9 cellular contexts compared by ENCODE assay signal in genomic region chr10:117441812-117442443, GRCh38.
DNase-seq lines count a peak whose midpoint lies in the region; ATAC-seq and TF ChIP-seq lines count a peak whose summit lies in the region.
"Had no signal": no experiment of that assay in that cellular context is flagged by ENCODE, and none has a peak within 500 bp of the region (broad histone marks: within the 10 kb centered on the region; RNA-seq: fewer than 3 reads in every experiment).

No MANE protein-coding gene starts in this region.

- peaks cover 10% of the 10 kb centered on the region for H3K9me3 Mint-ChIP-seq in activated CD8-positive, alpha-beta T cell treated with anti-CD3 and anti-CD28 coated beads for 36 hours

- peaks cover 21% of the 10 kb centered on the region for H3K27me3 Mint-ChIP-seq in activated CD8-positive, alpha-beta T cell treated with anti-CD3 and anti-CD28 coated beads for 36 hours

- H3K4me3 ChIP-seq in coronary artery: no peak overlapping the region

- no peak overlapping the region for H3K27ac ChIP-seq in coronary artery
- H3K27ac ChIP-seq: VCaP had no signal

- TF ChIP-seq CTCF in activated CD8-positive, alpha-beta T cell treated with anti-CD3 and anti-CD28 coated beads for 36 hours (IDR thresholded peaks at IDR 0.05): no peak
- TF ChIP-seq CTCF in coronary artery (IDR thresholded peaks at IDR 0.05) (no peak), GM13977 (IDR thresholded peaks at IDR 0.05; ENCODE audit: extremely low read depth, insufficient read depth, missing control alignments) (no peak)

- POLR2A ChIA-PET in activated CD8-positive, alpha-beta T cell treated with anti-CD3 and anti-CD28 coated beads for 36 hours (lab: Charles Lee): no interaction called here

- no peaks in the 10 kb centered on the region for H3K4me1 Mint-ChIP-seq in activated CD8-positive, alpha-beta T cell treated with anti-CD3 and anti-CD28 coated beads for 36 hours (ENCODE audit: low read depth)

- intact Hi-C loops in activated CD8-positive, alpha-beta T cell treated with anti-CD3 and anti-CD28 coated beads for 36 hours (cut with micrococcal nuclease): no loop called here

- DNase-seq in T1000 (lab: John Stamatoyannopoulos, UW): peak; percentile 96
- DNase-seq in renal cortical epithelial cell (ENCODE audit: low read depth): peak; percentile 99
- DNase-seq in stimulated activated CD4-positive, alpha-beta T cell treated with anti-CD3 and anti-CD28 coated beads, Interleukin-15, amount 100 ng/mL, for 24 hours: no peak
- DNase-seq in activated CD8-positive, alpha-beta T cell treated with anti-CD3 and anti-CD28 coated beads for 36 hours: no peak
- no peak for DNase-seq in coronary artery (ENCODE audit: low spot score)
- DNase-seq in GM13977 (ENCODE audit: low spot score): no peak

- CTCF ChIA-PET in activated CD8-positive, alpha-beta T cell treated with anti-CD3 and anti-CD28 coated beads for 36 hours (lab: Charles Lee): interaction anchor here (0.8 to 2.4 kb wide), 15 partner anchors 9 to 877 kb away, joined by 3 to 22 read pairs (median 5); no protein-coding TSS in a partner anchor

- H3K27ac Mint-ChIP-seq in activated CD8-positive, alpha-beta T cell treated with anti-CD3 and anti-CD28 coated beads for 36 hours: no peak overlapping the region

- no peak overlapping the region for H3K4me3 Mint-ChIP-seq in activated CD8-positive, alpha-beta T cell treated with anti-CD3 and anti-CD28 coated beads for 36 hours

- ATAC-seq in GM18508 (IDR thresholded peaks at IDR 0.05; ENCODE audit: insufficient read depth, unreplicated experiment) (peak; percentile 65), HG03354 (IDR thresholded peaks at IDR 0.05; ENCODE audit: poor library complexity, severe bottlenecking, unreplicated experiment) (peak; percentile 67)
- ATAC-seq in activated CD8-positive, alpha-beta T cell treated with anti-CD3 and anti-CD28 coated beads for 36 hours: no peak

- no peaks in the 10 kb centered on the region for H3K36me3 Mint-ChIP-seq in activated CD8-positive, alpha-beta T cell treated with anti-CD3 and anti-CD28 coated beads for 36 hours (ENCODE audit: low read depth)

- in situ Hi-C loops in GM13977 (cut with MboI; ENCODE audit: low pct_unique_long_range_greater_than_20kb, low sequenced_read_pairs, unreplicated experiment): loop anchor here (25.0 kb wide), 1 partner anchor 230 kb away; no protein-coding TSS in a partner anchor

Comparison
In these comparisons a context has a peak if more than half of its experiments do, and no peak if none do; other contexts are left out.
1. DNase-seq: peak in T1000 (single experiment) and renal cortical epithelial cell (single experiment); none in stimulated activated CD4-positive, alpha-beta T cell treated with anti-CD3 and anti-CD28 coated beads, Interleukin-15, amount 100 ng/mL, for 24 hours (single experiment), activated CD8-positive, alpha-beta T cell treated with anti-CD3 and anti-CD28 coated beads for 36 hours (single experiment), coronary artery (single experiment) and GM13977 (single experiment).